ENCODE assay signal across 7 cellular contexts in the genomic region with DNA sequence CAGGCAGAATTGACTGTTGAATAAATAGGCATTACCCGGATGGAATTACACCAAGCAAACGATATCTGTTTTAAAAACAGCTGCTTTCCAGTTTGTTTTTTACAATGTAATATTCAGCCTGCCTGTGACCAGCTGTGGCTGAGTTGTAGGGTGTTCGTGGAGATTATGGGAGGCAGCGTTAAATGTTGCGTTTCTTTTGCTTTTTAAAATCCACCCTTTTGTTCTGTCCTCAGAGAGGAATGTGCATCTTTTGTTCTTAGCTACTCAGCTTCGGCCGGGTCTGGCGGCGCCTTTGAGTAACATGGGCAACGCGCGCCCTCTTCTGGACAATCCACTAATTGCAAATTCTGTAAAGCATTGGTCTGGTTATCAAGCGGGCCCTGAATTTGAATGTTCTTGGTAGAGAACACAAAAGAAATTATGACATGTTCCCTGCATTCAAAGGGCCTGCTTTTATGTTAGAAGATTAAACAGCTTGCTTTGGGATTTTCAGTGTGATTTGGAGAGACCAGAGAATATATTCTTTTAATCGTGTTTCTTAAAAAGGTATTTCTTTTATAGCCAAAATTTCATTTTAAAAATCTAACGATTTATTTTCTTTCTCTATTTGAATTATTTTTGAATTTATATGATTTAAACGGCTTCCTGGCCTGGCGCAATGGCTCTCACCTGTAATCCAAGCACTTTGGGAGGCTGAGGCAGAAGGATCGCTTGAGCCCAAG.
DNase-seq lines count a peak whose midpoint lies in the region; ATAC-seq and TF ChIP-seq lines count a peak whose summit lies in the region.

No MANE protein-coding gene starts in this region.

- H3K27ac ChIP-seq in dorsolateral prefrontal cortex (peak overlapping the region in 58 of 59 donors; percentile 73 to 99 (median 91)), liver (ENCODE audit: low read depth in 1 of 2, low read length in 2 of 2) (no peak overlapping the region)

- intact Hi-C loops in dorsolateral prefrontal cortex (cut with DNase I) = loop anchor here (1.0 to 10.0 kb wide), 4 partner anchors 45 to 353 kb away; a partner anchor contains a TSS

- TF ChIP-seq CTCF in dorsolateral prefrontal cortex (IDR thresholded peaks at IDR 0.05 in 54 of 56, conservative IDR thresholded peaks at IDR 0.05 in 2 of 56; ENCODE audit: low read depth in 1 of 56, partially characterized antibody in 56 of 56) = peak; percentile 80 to 97 (median 92)
- peak; percentile 76 for TF ChIP-seq CTCF in liver (IDR thresholded peaks at IDR 0.05; ENCODE audit: low read depth, low read length, missing input control)

- peak; percentile 90 for DNase-seq in NCI-H526 treated with DMSO at 0.1 percent for 48 hours (lab: John Stamatoyannopoulos, UW)
- DNase-seq in activated CD4-positive, alpha-beta T cell treated with anti-CD3 and anti-CD28 coated beads, Interleukin-2, amount 50 U/mL, for 4 hours = peak; percentile 83 to 86
- peak; percentile 76 to 98 (median 91) for DNase-seq in dorsolateral prefrontal cortex
- peak; percentile 67 to 80 (median 71) for DNase-seq in stimulated activated CD4-positive, alpha-beta T cell treated with anti-CD3 and anti-CD28 coated beads, TNF-alpha, amount 100 ng/mL, for 24 hours (ENCODE audit: low read depth in 3 of 3)

- H3K27me3 ChIP-seq in dorsolateral prefrontal cortex (no peaks in the 10 kb centered on the region), liver (ENCODE audit: control insufficient read depth in 4 of 4, insufficient read depth in 4 of 4, low read length in 3 of 4) (no peaks in the 10 kb centered on the region)

- TF ChIP-seq RAD21 in liver (IDR thresholded peaks at IDR 0.05) = peak; percentile 91 to 93

- WGBS in liver = 17% methylated on average over 18 of the region's 18 CpGs

- no peaks in the 10 kb centered on the region for H3K9me3 ChIP-seq in liver (ENCODE audit: control insufficient read depth in 4 of 4, low read length in 3 of 4)

- peak overlapping the region in 58 of 59 donors; percentile 14 to 66 (median 48) for H3K4me3 ChIP-seq in dorsolateral prefrontal cortex
- H3K4me3 ChIP-seq in liver (ENCODE audit: low read depth in 1 of 3, low read length in 3 of 3) = no peak overlapping the region

- peak; percentile 82 for ATAC-seq in GM18858 (IDR thresholded peaks at IDR 0.05; ENCODE audit: unreplicated experiment)
- ATAC-seq in HG03558 (IDR thresholded peaks at IDR 0.05; ENCODE audit: extremely low read depth, unreplicated experiment) = peak; percentile 61

- peak overlapping the region in 1 of 2 donors; percentile 34 for H3K9ac ChIP-seq in liver (ENCODE audit: low read depth in 1 of 2, low read length in 2 of 2)

- H3K4me1 ChIP-seq in liver (ENCODE audit: control insufficient read depth in 4 of 4, insufficient read depth in 4 of 4, low read length in 3 of 4) = peaks cover 0 to 6% (median 4%) of the 10 kb centered on the region in 4 donors

- H3K36me3 ChIP-seq in liver (ENCODE audit: control insufficient read depth in 4 of 4, insufficient read depth in 3 of 4, low read depth in 1 of 4, low read length in 3 of 4) = no peaks in the 10 kb centered on the region

TF ChIP-seq in liver, 16 proteins besides CTCF, POLR2A, EP300 and RAD21:
- TF ChIP-seq, protein P1, sequence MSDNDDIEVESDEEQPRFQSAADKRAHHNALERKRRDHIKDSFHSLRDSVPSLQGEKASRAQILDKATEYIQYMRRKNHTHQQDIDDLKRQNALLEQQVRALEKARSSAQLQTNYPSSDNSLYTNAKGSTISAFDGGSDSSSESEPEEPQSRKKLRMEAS (IDR thresholded peaks at IDR 0.05) = no peak
- TF ChIP-seq FOXA2 (IDR thresholded peaks at IDR 0.05) (no peak), SP1 (IDR thresholded peaks at IDR 0.05) (no peak), HNF4G (IDR thresholded peaks at IDR 0.05) (no peak), TAF1 (conservative IDR thresholded peaks at IDR 0.05) (no peak), EGR1 (IDR thresholded peaks at IDR 0.05; ENCODE audit: low read depth in 2 of 2) (no peak), HNF4A (conservative IDR thresholded peaks at IDR 0.05) (no peak), GABPA (IDR thresholded peaks at IDR 0.05 in 1 of 2, conservative IDR thresholded peaks at IDR 0.05 in 1 of 2) (no peak), NR2F2 (IDR thresholded peaks at IDR 0.05) (no peak), JUND (IDR thresholded peaks at IDR 0.05) (no peak)
- TF ChIP-seq, protein P2, sequence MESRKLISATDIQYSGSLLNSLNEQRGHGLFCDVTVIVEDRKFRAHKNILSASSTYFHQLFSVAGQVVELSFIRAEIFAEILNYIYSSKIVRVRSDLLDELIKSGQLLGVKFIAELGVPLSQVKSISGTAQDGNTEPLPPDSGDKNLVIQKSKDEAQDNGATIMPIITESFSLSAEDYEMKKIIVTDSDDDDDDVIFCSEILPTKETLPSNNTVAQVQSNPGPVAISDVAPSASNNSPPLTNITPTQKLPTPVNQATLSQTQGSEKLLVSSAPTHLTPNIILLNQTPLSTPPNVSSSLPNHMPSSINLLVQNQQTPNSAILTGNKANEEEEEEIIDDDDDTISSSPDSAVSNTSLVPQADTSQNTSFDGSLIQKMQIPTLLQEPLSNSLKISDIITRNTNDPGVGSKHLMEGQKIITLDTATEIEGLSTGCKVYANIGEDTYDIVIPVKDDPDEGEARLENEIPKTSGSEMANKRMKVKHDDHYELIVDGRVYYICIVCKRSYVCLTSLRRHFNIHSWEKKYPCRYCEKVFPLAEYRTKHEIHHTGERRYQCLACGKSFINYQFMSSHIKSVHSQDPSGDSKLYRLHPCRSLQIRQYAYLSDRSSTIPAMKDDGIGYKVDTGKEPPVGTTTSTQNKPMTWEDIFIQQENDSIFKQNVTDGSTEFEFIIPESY (IDR thresholded peaks at IDR 0.05) = no peak
- TF ChIP-seq, protein P3, sequence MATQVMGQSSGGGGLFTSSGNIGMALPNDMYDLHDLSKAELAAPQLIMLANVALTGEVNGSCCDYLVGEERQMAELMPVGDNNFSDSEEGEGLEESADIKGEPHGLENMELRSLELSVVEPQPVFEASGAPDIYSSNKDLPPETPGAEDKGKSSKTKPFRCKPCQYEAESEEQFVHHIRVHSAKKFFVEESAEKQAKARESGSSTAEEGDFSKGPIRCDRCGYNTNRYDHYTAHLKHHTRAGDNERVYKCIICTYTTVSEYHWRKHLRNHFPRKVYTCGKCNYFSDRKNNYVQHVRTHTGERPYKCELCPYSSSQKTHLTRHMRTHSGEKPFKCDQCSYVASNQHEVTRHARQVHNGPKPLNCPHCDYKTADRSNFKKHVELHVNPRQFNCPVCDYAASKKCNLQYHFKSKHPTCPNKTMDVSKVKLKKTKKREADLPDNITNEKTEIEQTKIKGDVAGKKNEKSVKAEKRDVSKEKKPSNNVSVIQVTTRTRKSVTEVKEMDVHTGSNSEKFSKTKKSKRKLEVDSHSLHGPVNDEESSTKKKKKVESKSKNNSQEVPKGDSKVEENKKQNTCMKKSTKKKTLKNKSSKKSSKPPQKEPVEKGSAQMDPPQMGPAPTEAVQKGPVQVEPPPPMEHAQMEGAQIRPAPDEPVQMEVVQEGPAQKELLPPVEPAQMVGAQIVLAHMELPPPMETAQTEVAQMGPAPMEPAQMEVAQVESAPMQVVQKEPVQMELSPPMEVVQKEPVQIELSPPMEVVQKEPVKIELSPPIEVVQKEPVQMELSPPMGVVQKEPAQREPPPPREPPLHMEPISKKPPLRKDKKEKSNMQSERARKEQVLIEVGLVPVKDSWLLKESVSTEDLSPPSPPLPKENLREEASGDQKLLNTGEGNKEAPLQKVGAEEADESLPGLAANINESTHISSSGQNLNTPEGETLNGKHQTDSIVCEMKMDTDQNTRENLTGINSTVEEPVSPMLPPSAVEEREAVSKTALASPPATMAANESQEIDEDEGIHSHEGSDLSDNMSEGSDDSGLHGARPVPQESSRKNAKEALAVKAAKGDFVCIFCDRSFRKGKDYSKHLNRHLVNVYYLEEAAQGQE (IDR thresholded peaks at IDR 0.05) = no peak
- TF ChIP-seq, protein P4, sequence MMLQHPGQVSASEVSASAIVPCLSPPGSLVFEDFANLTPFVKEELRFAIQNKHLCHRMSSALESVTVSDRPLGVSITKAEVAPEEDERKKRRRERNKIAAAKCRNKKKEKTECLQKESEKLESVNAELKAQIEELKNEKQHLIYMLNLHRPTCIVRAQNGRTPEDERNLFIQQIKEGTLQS (IDR thresholded peaks at IDR 0.05) = no peak

Comparison
In these comparisons a context has a peak if more than half of its experiments do, and no peak if none do; other contexts are left out.
1. H3K27ac ChIP-seq: peak in dorsolateral prefrontal cortex (58 of 59); none in liver (0 of 2).
2. H3K4me3 ChIP-seq: peak in dorsolateral prefrontal cortex (58 of 59); none in liver (0 of 3).
3. Peak in every context shown above with its lines, with median percentiles within 50 percentile points of each other: DNase-seq.